In the genomic region with DNA sequence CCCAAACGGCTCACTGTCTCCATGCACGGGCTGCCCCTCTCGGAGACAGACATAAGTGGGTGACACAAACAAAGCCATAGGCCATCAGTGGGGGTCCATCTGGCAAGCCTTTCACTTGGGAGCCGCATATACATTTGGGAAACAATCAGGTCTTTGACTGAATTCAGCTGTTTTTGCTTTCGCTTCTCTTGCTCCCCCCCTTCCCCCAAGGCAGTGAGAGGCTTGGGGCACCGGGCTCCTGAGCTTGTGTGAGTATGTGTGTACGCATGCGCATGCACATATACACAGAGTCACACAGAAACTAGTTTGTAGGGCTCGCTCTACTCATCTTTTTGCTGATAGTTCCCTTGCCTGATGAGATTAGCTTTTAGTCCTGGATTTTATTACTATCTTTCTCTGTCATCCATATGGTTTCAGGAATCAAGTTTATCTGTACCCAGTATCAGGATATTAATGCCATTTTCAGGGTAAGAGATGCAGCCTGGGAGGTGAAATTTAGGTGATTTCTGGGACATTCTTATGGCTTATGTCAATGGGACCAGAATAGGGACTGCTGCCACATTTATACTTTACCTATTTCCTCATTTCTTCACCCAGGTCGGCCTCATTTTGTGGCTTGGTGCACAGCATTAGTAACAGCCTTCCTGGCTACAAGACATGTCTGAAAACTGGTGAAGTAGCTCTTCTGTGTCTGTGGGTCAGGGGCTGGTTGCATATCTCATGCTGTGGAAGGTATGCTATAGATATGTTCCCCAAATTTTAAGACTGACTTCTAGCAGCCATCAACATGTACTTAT, we compare ENCODE assay signal across 15 cellular contexts.
DNase-seq lines count a peak whose midpoint lies in the region; ATAC-seq, FAIRE-seq and TF ChIP-seq lines count a peak whose summit lies in the region.
"Had no signal": no experiment of that assay in that cellular context is flagged by ENCODE, and none has a peak within 500 bp of the region (broad histone marks: within the 10 kb centered on the region; RNA-seq: fewer than 3 reads in every experiment).

No MANE protein-coding gene starts in this region.

- no peak overlapping the region for H3K4me3 Mint-ChIP-seq in GM23338

- peaks cover 1% of the 10 kb centered on the region for H3K27me3 Mint-ChIP-seq in GM23338 (ENCODE audit: insufficient read depth, low read depth, poor library complexity)

- no peak for FAIRE-seq in GM12892 (lab: Jason Lieb, UNC)
- FAIRE-seq: endometrium, kidney, pancreas had no signal

- no peak overlapping the region for H3K27ac ChIP-seq in GM23338 (ENCODE audit: low read depth)
- H3K27ac ChIP-seq: cardiac muscle cell, pancreas, spleen had no signal

- no peak overlapping the region for H3K27ac Mint-ChIP-seq in GM23338

- no peaks in the 10 kb centered on the region for H3K79me2 ChIP-seq in GM23338 (replicated peaks; ENCODE audit: insufficient read depth)

- no peaks in the 10 kb centered on the region for H3K36me3 ChIP-seq in GM23338 (ENCODE audit: insufficient read depth)
- H3K36me3 ChIP-seq: cardiac muscle cell, pancreas, spleen had no signal

- ATAC-seq in GM18508 (IDR thresholded peaks at IDR 0.05; ENCODE audit: insufficient read depth, unreplicated experiment), result peak; percentile 56
- ATAC-seq in GM23338, result peak; percentile 67
- ATAC-seq in HG03378 (IDR thresholded peaks at IDR 0.05; ENCODE audit: unreplicated experiment), result no peak
- ATAC-seq: pancreas had no signal

- no peaks in the 10 kb centered on the region for H3F3A ChIP-seq in GM23338 (replicated peaks; ENCODE audit: low read depth)

- no peak overlapping the region for H2AFZ ChIP-seq in GM23338

- TF ChIP-seq CTCF in GM23338 (conservative IDR thresholded peaks at IDR 0.05; ENCODE audit: low read depth in 2 of 2), result no peak

- H3K4me2 ChIP-seq in GM23338, result no peak overlapping the region

- no peak overlapping the region for H3K4me3 ChIP-seq in GM23338
- H3K4me3 ChIP-seq: cardiac muscle cell, pancreas, spleen had no signal

- no peaks in the 10 kb centered on the region for H3K9me3 Mint-ChIP-seq in GM23338

- H3K9me2 ChIP-seq in GM23338 (ENCODE audit: insufficient read depth), result no peaks in the 10 kb centered on the region

- H4K20me1 ChIP-seq in GM23338 (replicated peaks; ENCODE audit: insufficient read depth), result no peaks in the 10 kb centered on the region

- H3K4me1 Mint-ChIP-seq in GM23338, result peaks cover 16% of the 10 kb centered on the region

- no peak for TF ChIP-seq POLR2A in GM12892 (IDR thresholded peaks at IDR 0.05; ENCODE audit: low read depth, low read length)

- no peaks in the 10 kb centered on the region; the same call in 1 of the 2 replicates for H3K4me1 ChIP-seq in GM23338 (ENCODE audit: insufficient read depth)
- H3K4me1 ChIP-seq: pancreas, spleen had no signal

- no peaks in the 10 kb centered on the region for H3K36me3 Mint-ChIP-seq in GM23338 (ENCODE audit: low read depth)

- H3K27me3 ChIP-seq in GM23338 (ENCODE audit: insufficient read depth), result no peaks in the 10 kb centered on the region
- H3K27me3 ChIP-seq: cardiac muscle cell, spleen had no signal

- DNase-seq in GM23338 (ENCODE audit: low spot score) (peak; percentile 16), NCI-H748 treated with DMSO at 0.1 percent for 48 hours (lab: John Stamatoyannopoulos, UW) (peak; percentile 54), globus pallidus (ENCODE audit: low spot score) (peak; percentile 17), NCI-H510A (lab: John Stamatoyannopoulos, UW) (no peak), GM12892 (ENCODE audit: insufficient read length) (no peak)
- DNase-seq in stimulated activated CD4-positive, alpha-beta T cell treated with anti-CD3 and anti-CD28 coated beads, Interleukin-15, amount 100 ng/mL, for 24 hours, result no peak
- DNase-seq: activated CD4-positive, CD25-positive, alpha-beta regulatory T cell; activated naive CD4-positive, alpha-beta T cell treated with Interleukin-2 at 50 U/mL for 16 hours; kidney; spleen had no signal

TF ChIP-seq in GM23338, 12 proteins besides CTCF, POLR2A, EP300 and RAD21 (continues in another document):
- TF ChIP-seq EZH2phosphoT487 (IDR thresholded peaks at IDR 0.05; ENCODE audit: unreplicated experiment) (no peak), EZH2 (IDR thresholded peaks at IDR 0.05; ENCODE audit: low read depth, unreplicated experiment) (no peak), CREB1 (CRISPR knock-in tag; IDR thresholded peaks at IDR 0.05; ENCODE audit: low read depth) (no peak), REST (IDR thresholded peaks at IDR 0.05; ENCODE audit: unreplicated experiment) (no peak), ZNF331 (CRISPR knock-in tag; IDR thresholded peaks at IDR 0.05; ENCODE audit: low read depth) (no peak)
- TF ChIP-seq, protein P1, sequence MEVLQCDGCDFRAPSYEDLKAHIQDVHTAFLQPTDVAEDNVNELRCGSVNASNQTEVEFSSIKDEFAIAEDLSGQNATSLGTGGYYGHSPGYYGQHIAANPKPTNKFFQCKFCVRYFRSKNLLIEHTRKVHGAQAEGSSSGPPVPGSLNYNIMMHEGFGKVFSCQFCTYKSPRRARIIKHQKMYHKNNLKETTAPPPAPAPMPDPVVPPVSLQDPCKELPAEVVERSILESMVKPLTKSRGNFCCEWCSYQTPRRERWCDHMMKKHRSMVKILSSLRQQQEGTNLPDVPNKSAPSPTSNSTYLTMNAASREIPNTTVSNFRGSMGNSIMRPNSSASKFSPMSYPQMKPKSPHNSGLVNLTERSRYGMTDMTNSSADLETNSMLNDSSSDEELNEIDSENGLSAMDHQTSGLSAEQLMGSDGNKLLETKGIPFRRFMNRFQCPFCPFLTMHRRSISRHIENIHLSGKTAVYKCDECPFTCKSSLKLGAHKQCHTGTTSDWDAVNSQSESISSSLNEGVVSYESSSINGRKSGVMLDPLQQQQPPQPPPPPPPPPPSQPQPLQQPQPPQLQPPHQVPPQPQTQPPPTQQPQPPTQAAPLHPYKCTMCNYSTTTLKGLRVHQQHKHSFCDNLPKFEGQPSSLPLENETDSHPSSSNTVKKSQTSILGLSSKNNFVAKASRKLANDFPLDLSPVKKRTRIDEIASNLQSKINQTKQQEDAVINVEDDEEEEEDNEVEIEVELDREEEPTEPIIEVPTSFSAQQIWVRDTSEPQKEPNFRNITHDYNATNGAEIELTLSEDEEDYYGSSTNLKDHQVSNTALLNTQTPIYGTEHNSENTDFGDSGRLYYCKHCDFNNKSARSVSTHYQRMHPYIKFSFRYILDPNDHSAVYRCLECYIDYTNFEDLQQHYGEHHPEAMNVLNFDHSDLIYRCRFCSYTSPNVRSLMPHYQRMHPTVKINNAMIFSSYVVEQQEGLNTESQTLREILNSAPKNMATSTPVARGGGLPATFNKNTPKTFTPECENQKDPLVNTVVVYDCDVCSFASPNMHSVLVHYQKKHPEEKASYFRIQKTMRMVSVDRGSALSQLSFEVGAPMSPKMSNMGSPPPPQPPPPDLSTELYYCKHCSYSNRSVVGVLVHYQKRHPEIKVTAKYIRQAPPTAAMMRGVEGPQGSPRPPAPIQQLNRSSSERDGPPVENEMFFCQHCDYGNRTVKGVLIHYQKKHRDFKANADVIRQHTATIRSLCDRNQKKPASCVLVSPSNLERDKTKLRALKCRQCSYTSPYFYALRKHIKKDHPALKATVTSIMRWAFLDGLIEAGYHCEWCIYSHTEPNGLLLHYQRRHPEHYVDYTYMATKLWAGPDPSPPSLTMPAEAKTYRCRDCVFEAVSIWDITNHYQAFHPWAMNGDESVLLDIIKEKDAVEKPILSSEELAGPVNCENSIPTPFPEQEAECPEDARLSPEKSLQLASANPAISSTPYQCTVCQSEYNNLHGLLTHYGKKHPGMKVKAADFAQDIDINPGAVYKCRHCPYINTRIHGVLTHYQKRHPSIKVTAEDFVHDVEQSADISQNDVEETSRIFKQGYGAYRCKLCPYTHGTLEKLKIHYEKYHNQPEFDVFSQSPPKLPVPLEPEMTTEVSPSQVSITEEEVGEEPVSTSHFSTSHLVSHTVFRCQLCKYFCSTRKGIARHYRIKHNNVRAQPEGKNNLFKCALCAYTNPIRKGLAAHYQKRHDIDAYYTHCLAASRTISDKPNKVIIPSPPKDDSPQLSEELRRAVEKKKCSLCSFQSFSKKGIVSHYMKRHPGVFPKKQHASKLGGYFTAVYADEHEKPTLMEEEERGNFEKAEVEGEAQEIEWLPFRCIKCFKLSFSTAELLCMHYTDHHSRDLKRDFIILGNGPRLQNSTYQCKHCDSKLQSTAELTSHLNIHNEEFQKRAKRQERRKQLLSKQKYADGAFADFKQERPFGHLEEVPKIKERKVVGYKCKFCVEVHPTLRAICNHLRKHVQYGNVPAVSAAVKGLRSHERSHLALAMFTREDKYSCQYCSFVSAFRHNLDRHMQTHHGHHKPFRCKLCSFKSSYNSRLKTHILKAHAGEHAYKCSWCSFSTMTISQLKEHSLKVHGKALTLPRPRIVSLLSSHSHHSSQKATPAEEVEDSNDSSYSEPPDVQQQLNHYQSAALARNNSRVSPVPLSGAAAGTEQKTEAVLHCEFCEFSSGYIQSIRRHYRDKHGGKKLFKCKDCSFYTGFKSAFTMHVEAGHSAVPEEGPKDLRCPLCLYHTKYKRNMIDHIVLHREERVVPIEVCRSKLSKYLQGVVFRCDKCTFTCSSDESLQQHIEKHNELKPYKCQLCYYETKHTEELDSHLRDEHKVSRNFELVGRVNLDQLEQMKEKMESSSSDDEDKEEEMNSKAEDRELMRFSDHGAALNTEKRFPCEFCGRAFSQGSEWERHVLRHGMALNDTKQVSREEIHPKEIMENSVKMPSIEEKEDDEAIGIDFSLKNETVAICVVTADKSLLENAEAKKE (CRISPR knock-in tag; IDR thresholded peaks at IDR 0.05), result no peak

Comparison
In these comparisons a context has a peak if more than half of its experiments do, and no peak if none do; other contexts are left out.
1. DNase-seq: peak in GM23338 (single experiment), NCI-H748 treated with DMSO at 0.1 percent for 48 hours (single experiment) and globus pallidus (single experiment); none in stimulated activated CD4-positive, alpha-beta T cell treated with anti-CD3 and anti-CD28 coated beads, Interleukin-15, amount 100 ng/mL, for 24 hours (single experiment), NCI-H510A (single experiment) and GM12892 (single experiment).